23 cellular contexts compared by ENCODE assay signal in the genomic region with DNA sequence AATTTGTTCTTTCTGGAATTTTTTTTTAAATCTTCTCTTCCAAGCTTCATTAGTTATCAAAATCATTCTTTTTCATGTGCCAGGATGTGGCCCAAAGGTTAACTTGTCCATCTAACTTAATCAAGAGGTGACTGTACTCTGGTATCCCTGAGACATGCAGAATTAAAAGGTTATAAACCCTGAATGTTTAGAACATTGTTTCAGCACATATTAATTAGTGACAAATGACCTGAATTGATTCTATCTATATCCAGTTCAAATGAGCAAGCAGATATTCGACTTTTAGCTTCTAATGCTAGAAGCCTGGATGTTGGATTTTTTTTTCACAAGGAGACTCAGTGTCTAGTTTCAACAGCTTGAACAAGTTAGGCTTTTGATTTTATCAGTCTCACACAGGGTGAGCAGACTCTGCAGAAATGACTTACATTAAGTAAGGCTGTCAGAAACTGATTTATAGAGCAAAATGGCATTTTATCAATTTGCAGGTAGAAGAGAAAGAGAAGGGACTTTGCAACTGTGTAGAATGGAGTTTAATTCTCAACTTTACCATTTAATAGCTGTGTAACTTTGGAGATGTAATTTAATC.
DNase-seq lines count a peak whose midpoint lies in the region; ATAC-seq, FAIRE-seq and TF ChIP-seq lines count a peak whose summit lies in the region.
"Had no signal": no experiment of that assay in that cellular context is flagged by ENCODE, and none has a peak within 500 bp of the region (broad histone marks: within the 10 kb centered on the region; RNA-seq: fewer than 3 reads in every experiment).

No MANE protein-coding gene starts in this region.

- no peak for TF ChIP-seq EP300 in A549 (IDR thresholded peaks at IDR 0.05)

- H3K9me3 ChIP-seq in A549 (no peaks in the 10 kb centered on the region), IMR-90 (ENCODE audit: control insufficient read depth, insufficient read depth, low read length) (no peaks in the 10 kb centered on the region), mesodermal cell (ENCODE audit: control insufficient read depth, low read length) (no peaks in the 10 kb centered on the region), upper lobe of right lung (no peaks in the 10 kb centered on the region)
- H3K9me3 ChIP-seq: lower lobe of right lung, thoracic aorta had no signal

- H3K14ac ChIP-seq in IMR-90 (replicated peaks; ENCODE audit: low read depth, low read length), result no peak overlapping the region

- no peak overlapping the region for H3K23ac ChIP-seq in IMR-90 (ENCODE audit: low read depth, low read length)

- no peak overlapping the region for H3K18ac ChIP-seq in IMR-90 (ENCODE audit: low read depth, low read length)

- H3K27ac ChIP-seq in A549, result no peak overlapping the region
- H3K27ac ChIP-seq in IMR-90 (ENCODE audit: insufficient read depth, low read length), result no peak overlapping the region
- peak overlapping the region; percentile 28 for H3K27ac ChIP-seq in caudate nucleus (ENCODE audit: low read depth, low read length)
- H3K27ac ChIP-seq in mesodermal cell (ENCODE audit: low read depth, low read length, severe bottlenecking), result peak overlapping the region; percentile 18
- no peak overlapping the region for H3K27ac ChIP-seq in upper lobe of right lung
- H3K27ac ChIP-seq: lower lobe of right lung, thoracic aorta had no signal

- no peak overlapping the region for H2BK5ac ChIP-seq in IMR-90 (ENCODE audit: low read depth, low read length, poor library complexity, severe bottlenecking)

- H3K4me1 ChIP-seq in A549 (peaks cover 24% of the 10 kb centered on the region; the same call in 2 of the 3 replicates), IMR-90 (ENCODE audit: control insufficient read depth, insufficient read depth, low read length) (peaks cover 6% of the 10 kb centered on the region), mesodermal cell (ENCODE audit: control insufficient read depth, insufficient read depth, low read length, poor library complexity, severe bottlenecking) (no peaks in the 10 kb centered on the region), upper lobe of right lung (no peaks in the 10 kb centered on the region)
- H3K4me1 ChIP-seq: lower lobe of right lung had no signal

- CTCF ChIA-PET in A549 (lab: Yijun Ruan, JAX), result interaction anchor here (1.2 to 1.8 kb wide), 3 partner anchors 15 to 94 kb away, joined by 4 to 7 read pairs (median 4); no protein-coding TSS in a partner anchor
- CTCF ChIA-PET in IMR-90 (lab: Yijun Ruan, JAX), result interaction anchor here (0.7 to 1.3 kb wide), 3 partner anchors 13 to 18 kb away, joined by 3 to 4 read pairs (median 3); no protein-coding TSS in a partner anchor

- no peak overlapping the region for H3K4ac ChIP-seq in IMR-90 (ENCODE audit: low read depth, low read length)

- no peak overlapping the region for H2BK20ac ChIP-seq in IMR-90 (ENCODE audit: low read depth, low read length)

- peaks cover 3% of the 10 kb centered on the region; the same call in 1 of the 2 replicates for H4K20me1 ChIP-seq in IMR-90 (ENCODE audit: insufficient read depth, low read length)

- no peak overlapping the region for H3K4me3 ChIP-seq in A549
- no peak overlapping the region for H3K4me3 ChIP-seq in IMR-90 (ENCODE audit: insufficient read depth, low read depth, low read length)
- H3K4me3 ChIP-seq in mesodermal cell (ENCODE audit: extremely low read depth, insufficient read depth, low read length, poor library complexity, severe bottlenecking), result no peak overlapping the region
- no peak overlapping the region for H3K4me3 ChIP-seq in upper lobe of right lung
- H3K4me3 ChIP-seq: K562, lower lobe of right lung, thoracic aorta had no signal

- no peak overlapping the region for H3K9ac ChIP-seq in IMR-90 (ENCODE audit: low read depth, low read length)

- H3K36me3 ChIP-seq in IMR-90 (ENCODE audit: control insufficient read depth, insufficient read depth, low read length) (no peaks in the 10 kb centered on the region), mesodermal cell (ENCODE audit: control insufficient read depth, insufficient read depth, low read length) (no peaks in the 10 kb centered on the region), upper lobe of right lung (no peaks in the 10 kb centered on the region)
- H3K36me3 ChIP-seq: lower lobe of right lung, thoracic aorta had no signal

- H2AK9ac ChIP-seq in IMR-90 (replicated peaks; ENCODE audit: low read depth, low read length, poor library complexity), result no peak overlapping the region

- intact Hi-C loops in IMR-90 (cut with micrococcal nuclease) (no loop called here), sciatic nerve (cut with DNase I) (no loop called here), upper lobe of right lung (cut with DNase I) (no loop called here)

- FAIRE-seq in A549 (lab: Jason Lieb, UNC), result peak; percentile 67
- FAIRE-seq: K562 had no signal

- POLR2A ChIA-PET in A549 (lab: Yijun Ruan, JAX), result no interaction called here
- POLR2A ChIA-PET in IMR-90 (lab: Charles Lee; ENCODE audit: unreplicated experiment), result interaction anchor here (0.7 kb wide), 1 partner anchor 789 kb away, joined by 3 read pairs; no protein-coding TSS in a partner anchor

- no peak overlapping the region for H4K91ac ChIP-seq in IMR-90 (ENCODE audit: insufficient read depth, low read depth, low read length)

- H2AFZ ChIP-seq in IMR-90 (replicated peaks; ENCODE audit: low read length, poor library complexity), result no peak overlapping the region

- DNase-seq in A549 (ENCODE audit: low read depth in 1 of 2, low spot score in 1 of 2) (no peak), IMR-90 (no peak), caudate nucleus (lab: John Stamatoyannopoulos, UW) (no peak), ACHN (no peak), sciatic nerve (ENCODE audit: low spot score) (no peak), upper lobe of right lung (no peak)
- DNase-seq: 8988T; activated CD4-positive, alpha-beta T cell treated with anti-CD3 and anti-CD28 coated beads for 36 hours; activated CD8-positive, alpha-beta T cell treated with anti-CD3 and anti-CD28 coated beads, Interleukin-2, amount 10 ng/mL, durations not matched to agents 7 days and 5 days; activated naive CD8-positive, alpha-beta T cell treated with anti-CD3 and anti-CD28 coated beads, Interleukin-2, amount 10 ng/mL, durations not matched to agents 7 days and 5 days; CD8-positive, alpha-beta T cell; H9; lower lobe of right lung; NCI-H1092 treated with DMSO at 0.1 percent for 48 hours; NCI-H1930; NCI-H345; NCI-H774; stimulated activated CD4-positive, alpha-beta T cell treated with anti-CD3 and anti-CD28 coated beads, Interleukin-15, amount 100 ng/mL, for 24 hours; stimulated activated naive CD4-positive, alpha-beta T cell had no signal

- TF ChIP-seq POLR2A in A549 (IDR thresholded peaks at IDR 0.05; ENCODE audit: low read length) (no peak), IMR-90 (IDR thresholded peaks at IDR 0.05; ENCODE audit: low read depth, low read length) (no peak)

- peaks cover 2% of the 10 kb centered on the region; the same call in 1 of the 2 replicates for H3K9me1 ChIP-seq in IMR-90 (ENCODE audit: insufficient read depth, low read length)

- no peak overlapping the region for H4K8ac ChIP-seq in IMR-90 (ENCODE audit: low read depth in 2 of 2, low read length in 2 of 2)

- no peak for TF ChIP-seq CTCF in A549 (IDR thresholded peaks at IDR 0.05)
- TF ChIP-seq CTCF in IMR-90 (conservative IDR thresholded peaks at IDR 0.05; ENCODE audit: low read depth, low read length), result no peak
- no peak for TF ChIP-seq CTCF in upper lobe of right lung (IDR thresholded peaks at IDR 0.05)

- H2BK15ac ChIP-seq in IMR-90 (ENCODE audit: low read depth, low read length), result no peak overlapping the region

- 0% methylated on average over 1 of the region's 1 CpG for WGBS in A549 (ENCODE audit: missing lambda C conversion rate)
- no CpG with 5 or more reads among the region's 1 CpG for WGBS in IMR-90 (ENCODE audit: extremely low coverage in 2 of 2, insufficient read length in 1 of 2), 2 experiments
- no CpG with 5 or more reads among the region's 1 CpG for WGBS in mesodermal cell (ENCODE audit: insufficient coverage in 2 of 2), 2 experiments

- in situ Hi-C loops in IMR-90 (cut with MboI; ENCODE audit: low sequenced_read_pairs) (no loop called here), ACHN (cut with HindIII; ENCODE audit: low pct_ligation_motif_present, low pct_unique_long_range_greater_than_20kb, low sequenced_read_pairs) (no loop called here)

- no TSS peak for BruUV-seq in IMR-90 (replicated peaks; lab: Mats Ljungman, UMichigan)

- H3K27me3 ChIP-seq in IMR-90 (ENCODE audit: control insufficient read depth, insufficient read depth, low read length), result no peaks in the 10 kb centered on the region
- H3K27me3 ChIP-seq in upper lobe of right lung, result no peaks in the 10 kb centered on the region

- H3K4me2 ChIP-seq in A549 (peak overlapping the region; percentile 3; the same call in 2 of the 3 replicates), IMR-90 (ENCODE audit: low read depth, low read length) (peak overlapping the region; percentile 36; the same call in 1 of the 2 replicates)

- no peak overlapping the region for H2BK120ac ChIP-seq in IMR-90 (ENCODE audit: low read depth, low read length)

- dilution Hi-C loops in IMR-90 (cut with HindIII; ENCODE audit: low sequenced_read_pairs, unreplicated experiment), result no loop called here

- peaks cover 9 to 37% of the 10 kb centered on the region in 2 experiments for H3K79me1 ChIP-seq in IMR-90 (ENCODE audit: low read depth in 1 of 2, low read length in 2 of 2)

- no peak for TF ChIP-seq RAD21 in A549 (conservative IDR thresholded peaks at IDR 0.05 in 1 of 2, IDR thresholded peaks at IDR 0.05 in 1 of 2)
- TF ChIP-seq RAD21 in IMR-90 (IDR thresholded peaks at IDR 0.05; ENCODE audit: low read length), result no peak

- no peak overlapping the region for H2AK5ac ChIP-seq in IMR-90 (ENCODE audit: low read depth, low read length)

- ATAC-seq in A549 (no peak), IMR-90 (ENCODE audit: low read depth) (peak; percentile 46; the same call in 1 of the 2 replicates), sciatic nerve (no peak), GM18511 (IDR thresholded peaks at IDR 0.05; ENCODE audit: unreplicated experiment) (no peak), upper lobe of right lung (no peak)
- ATAC-seq: activated CD4-positive, alpha-beta T cell treated with anti-CD3 and anti-CD28 coated beads for 36 hours; activated CD8-positive, alpha-beta T cell treated with anti-CD3 and anti-CD28 coated beads, Interleukin-2, amount 10 ng/mL, durations not matched to agents 7 days and 5 days; CD8-positive, alpha-beta T cell; K562; lower lobe of right lung had no signal

- peak overlapping the region; percentile 70; the same call in 1 of the 2 replicates for H4K5ac ChIP-seq in IMR-90 (ENCODE audit: low read depth, low read length)

- no peak overlapping the region for H3K56ac ChIP-seq in IMR-90 (ENCODE audit: extremely low read depth, insufficient read depth, low read length)

TF ChIP-seq in IMR-90, 13 proteins besides CTCF, POLR2A, EP300 and RAD21 (continues in another document):
- TF ChIP-seq FOS (IDR thresholded peaks at IDR 0.05; ENCODE audit: low read depth, low read length), result no peak
- TF ChIP-seq BHLHE40 (IDR thresholded peaks at IDR 0.05; ENCODE audit: low read depth, low read length), result no peak
- TF ChIP-seq MXI1 (IDR thresholded peaks at IDR 0.05; ENCODE audit: borderline replicate concordance, low read depth, low read length), result no peak
- TF ChIP-seq MAZ (IDR thresholded peaks at IDR 0.05; ENCODE audit: borderline replicate concordance, low read depth, low read length), result no peak
- no peak for TF ChIP-seq CHD1 (IDR thresholded peaks at IDR 0.05; ENCODE audit: low read depth, low read length)

Comparison
In these comparisons a context has a peak if more than half of its experiments do, and no peak if none do; other contexts are left out.
1. H3K27ac ChIP-seq: peak in caudate nucleus (single experiment) and mesodermal cell (single experiment); none in A549 (0 of 2), IMR-90 (single experiment) and upper lobe of right lung (single experiment).